ENCODE assay signal across 8 cellular contexts in the genomic region with DNA sequence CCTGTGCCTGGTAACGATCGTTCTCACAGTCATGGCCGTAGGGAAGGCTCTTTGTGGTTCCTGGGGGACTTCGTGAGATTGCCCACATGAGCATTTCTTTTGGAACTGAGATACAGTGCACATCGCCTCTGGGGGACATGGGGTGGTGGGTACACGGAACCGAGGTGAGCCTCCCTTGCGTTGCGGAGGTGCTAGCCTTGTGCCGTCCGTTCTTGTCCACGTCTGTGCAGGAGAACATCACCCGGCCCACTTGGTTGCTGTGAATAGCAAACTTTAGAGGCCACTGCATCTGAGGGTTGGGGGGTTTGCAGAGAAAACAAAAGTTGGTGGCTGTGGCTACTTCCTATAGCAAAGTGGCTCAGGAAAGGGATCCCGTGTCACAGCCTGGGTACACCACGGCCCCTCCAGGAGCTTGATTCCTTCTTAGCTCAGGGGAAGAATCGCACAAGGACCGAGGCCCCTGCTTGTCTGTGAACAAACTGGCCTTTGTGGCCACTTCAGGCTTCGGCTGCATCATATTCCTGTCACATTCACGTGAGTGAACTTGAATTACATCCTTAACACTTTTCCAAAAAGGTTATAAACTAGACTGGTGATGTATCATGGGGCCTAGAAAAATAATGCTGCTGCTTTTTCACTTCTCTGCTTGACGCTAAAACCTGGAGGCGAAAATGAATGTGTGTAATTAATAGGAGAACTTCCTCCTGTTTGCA.
A peak's percentile ranks its signal among the peaks of the same experiment; 100 is the strongest.
DNase-seq lines count a peak whose midpoint lies in the region; ATAC-seq and TF ChIP-seq lines count a peak whose summit lies in the region.

No MANE protein-coding gene starts in this region.

- H3K4me3 ChIP-seq in left ventricle myocardium inferior (peak overlapping the region; percentile 16), upper lobe of right lung (peak overlapping the region; percentile 6), foreskin fibroblast (ENCODE audit: low read depth in 1 of 2, low read length in 2 of 2) (no peak overlapping the region)

- H3K9me3 ChIP-seq in left ventricle myocardium inferior (replicated peaks) (no peaks in the 10 kb centered on the region), upper lobe of right lung (no peaks in the 10 kb centered on the region)

- H3K36me3 ChIP-seq in left ventricle myocardium inferior: no peaks in the 10 kb centered on the region
- H3K36me3 ChIP-seq in upper lobe of right lung: no peaks in the 10 kb centered on the region

- H3K36me3 Mint-ChIP-seq in brain (peaks cover 4% of the 10 kb centered on the region), mesothelial cell of epicardium (no peaks in the 10 kb centered on the region)

- H3K27ac ChIP-seq in left ventricle myocardium inferior (replicated peaks) (peak overlapping the region; percentile 86), upper lobe of right lung (peak overlapping the region; percentile 72)

- peaks cover 100% of the 10 kb centered on the region for H3K4me1 ChIP-seq in left ventricle myocardium inferior
- peaks cover 100% of the 10 kb centered on the region for H3K4me1 ChIP-seq in upper lobe of right lung

- DNase-seq in left ventricle myocardium inferior (no peak), left cardiac atrium (no peak), mesothelial cell of epicardium (ENCODE audit: low spot score in 2 of 2, unreplicated experiment in 2 of 2) (no peak), upper lobe of right lung (peak; percentile 38), ureter (ENCODE audit: low spot score) (no peak), foreskin fibroblast (no peak)

- H3K27me3 ChIP-seq in left ventricle myocardium inferior (ENCODE audit: low read depth) (no peaks in the 10 kb centered on the region), upper lobe of right lung (no peaks in the 10 kb centered on the region)

- no peak for ATAC-seq in left cardiac atrium
- no peak for ATAC-seq in upper lobe of right lung
- ATAC-seq in GM21447 (IDR thresholded peaks at IDR 0.05; ENCODE audit: unreplicated experiment): no peak

- H3K27ac Mint-ChIP-seq in brain (peak overlapping the region; percentile 75 to 89 (median 86)), mesothelial cell of epicardium (peak overlapping the region; percentile 86)

- H3K9me3 Mint-ChIP-seq in brain (no peaks in the 10 kb centered on the region), mesothelial cell of epicardium (no peaks in the 10 kb centered on the region)

- intact Hi-C loops in left ventricle myocardium inferior (cut with micrococcal nuclease): loop anchor here (5.0 kb wide), 1 partner anchor 32 kb away; no protein-coding TSS in a partner anchor
- intact Hi-C loops in left cardiac atrium (cut with DNase I): loop anchor here in 1 of 2 donors (5.0 kb wide), 1 partner anchor 32 kb away; no protein-coding TSS in a partner anchor
- intact Hi-C loops in upper lobe of right lung (cut with DNase I): no loop called here

- H3K27me3 Mint-ChIP-seq in brain (no peaks in the 10 kb centered on the region), mesothelial cell of epicardium (ENCODE audit: low read depth) (no peaks in the 10 kb centered on the region)

- H3K4me3 Mint-ChIP-seq in brain (peak overlapping the region; percentile 7 to 64 (median 50)), mesothelial cell of epicardium (no peak overlapping the region)

- peaks cover 97% of the 10 kb centered on the region for H3K4me1 Mint-ChIP-seq in brain
- H3K4me1 Mint-ChIP-seq in mesothelial cell of epicardium: peaks cover 80% of the 10 kb centered on the region

- TF ChIP-seq CTCF in left ventricle myocardium inferior (IDR thresholded peaks at IDR 0.05; ENCODE audit: borderline replicate concordance) (no peak), brain (conservative IDR thresholded peaks at IDR 0.05) (no peak), mesothelial cell of epicardium (IDR thresholded peaks at IDR 0.05; ENCODE audit: unreplicated experiment) (no peak), upper lobe of right lung (IDR thresholded peaks at IDR 0.05) (no peak), foreskin fibroblast (IDR thresholded peaks at IDR 0.05; ENCODE audit: low read depth, low read length) (no peak)

Comparison
In these comparisons a context has a peak if more than half of its experiments do, and no peak if none do; other contexts are left out.
1. H3K4me3 ChIP-seq: peak in left ventricle myocardium inferior (single experiment) and upper lobe of right lung (single experiment); none in foreskin fibroblast (0 of 2).